Comparison of ENCODE assay signal across 1 cellular context in genomic region chr19:40797166-40797962, GRCh38.
TF ChIP-seq lines count a peak whose summit lies in the region.

No MANE protein-coding gene starts in this region.

TF ChIP-seq in HepG2, 621 proteins besides CTCF, POLR2A, EP300 and RAD21 (continues in another document):
- TF ChIP-seq PHF21A (CRISPR knock-in tag; IDR thresholded peaks at IDR 0.05) (no peak), NCOA5 (CRISPR knock-in tag; IDR thresholded peaks at IDR 0.05) (no peak), KDM2A (CRISPR knock-in tag; IDR thresholded peaks at IDR 0.05; ENCODE audit: borderline replicate concordance, low read depth) (no peak), ZFAT (CRISPR knock-in tag; conservative IDR thresholded peaks at IDR 0.05) (no peak), JUND (CRISPR knock-in tag; IDR thresholded peaks at IDR 0.05) (0 out of 2 replicates have a peak, but pooled peaks have one; percentile 58), HIVEP1 (CRISPR knock-in tag; IDR thresholded peaks at IDR 0.05) (no peak), ZNF234 (CRISPR knock-in tag; conservative IDR thresholded peaks at IDR 0.05) (no peak), PLRG1 (conservative IDR thresholded peaks at IDR 0.05) (no peak), ZNF7 (CRISPR knock-in tag; IDR thresholded peaks at IDR 0.05) (no peak), ZNF138 (CRISPR knock-in tag; IDR thresholded peaks at IDR 0.05; ENCODE audit: low read depth) (no peak), PRDM15 (CRISPR knock-in tag; IDR thresholded peaks at IDR 0.05) (no peak), DMAP1 (CRISPR knock-in tag; IDR thresholded peaks at IDR 0.05) (no peak), ZBTB26 (CRISPR knock-in tag; IDR thresholded peaks at IDR 0.05; ENCODE audit: borderline replicate concordance) (0 out of 2 replicates have a peak, but pooled peaks have one; percentile 2), ZNF230 (CRISPR knock-in tag; IDR thresholded peaks at IDR 0.05) (no peak), ZNF674 (CRISPR knock-in tag; IDR thresholded peaks at IDR 0.05; ENCODE audit: low read depth) (no peak), SP1 (IDR thresholded peaks at IDR 0.05) (no peak), SP1 (CRISPR knock-in tag; IDR thresholded peaks at IDR 0.05) (no peak), ZNF562 (CRISPR knock-in tag; IDR thresholded peaks at IDR 0.05; ENCODE audit: borderline replicate concordance) (no peak), HMG20B (CRISPR knock-in tag; conservative IDR thresholded peaks at IDR 0.05) (no peak), ZFP36L1 (CRISPR knock-in tag; IDR thresholded peaks at IDR 0.05) (no peak), ETV5 (CRISPR knock-in tag; IDR thresholded peaks at IDR 0.05; ENCODE audit: borderline replicate concordance) (0 out of 2 replicates have a peak, but pooled peaks have one; percentile 6), FOSL2 (CRISPR knock-in tag; IDR thresholded peaks at IDR 0.05) (peak; percentile 78), GATA4 (IDR thresholded peaks at IDR 0.05; ENCODE audit: borderline replicate concordance, low read depth) (no peak), NFE2L1 (CRISPR knock-in tag; IDR thresholded peaks at IDR 0.05; ENCODE audit: borderline replicate concordance) (no peak), PRPF4 (IDR thresholded peaks at IDR 0.05; ENCODE audit: low read depth, low read length, poor library complexity, severe bottlenecking) (no peak), ATM (IDR thresholded peaks at IDR 0.05; ENCODE audit: borderline replicate concordance) (no peak), SP5 (CRISPR knock-in tag; IDR thresholded peaks at IDR 0.05; ENCODE audit: borderline replicate concordance, low read depth) (no peak), MED8 (CRISPR knock-in tag; IDR thresholded peaks at IDR 0.05; ENCODE audit: insufficient replicate concordance) (no peak), ZNF430 (CRISPR knock-in tag; IDR thresholded peaks at IDR 0.05) (0 out of 2 replicates have a peak, but pooled peaks have one; percentile 8), HNF4A (CRISPR knock-in tag; IDR thresholded peaks at IDR 0.05) (no peak), SOX13 (IDR thresholded peaks at IDR 0.05) (no peak), SOX13 (CRISPR knock-in tag; conservative IDR thresholded peaks at IDR 0.05 in 1 of 2, IDR thresholded peaks at IDR 0.05 in 1 of 2) (peak in 1 of 2 experiments; percentile 65; a peak in 1 of 4 replicates), GPN1 (CRISPR knock-in tag; IDR thresholded peaks at IDR 0.05; ENCODE audit: borderline replicate concordance) (no peak), ZNF451 (CRISPR knock-in tag; IDR thresholded peaks at IDR 0.05) (no peak)
- TF ChIP-seq, protein P1, sequence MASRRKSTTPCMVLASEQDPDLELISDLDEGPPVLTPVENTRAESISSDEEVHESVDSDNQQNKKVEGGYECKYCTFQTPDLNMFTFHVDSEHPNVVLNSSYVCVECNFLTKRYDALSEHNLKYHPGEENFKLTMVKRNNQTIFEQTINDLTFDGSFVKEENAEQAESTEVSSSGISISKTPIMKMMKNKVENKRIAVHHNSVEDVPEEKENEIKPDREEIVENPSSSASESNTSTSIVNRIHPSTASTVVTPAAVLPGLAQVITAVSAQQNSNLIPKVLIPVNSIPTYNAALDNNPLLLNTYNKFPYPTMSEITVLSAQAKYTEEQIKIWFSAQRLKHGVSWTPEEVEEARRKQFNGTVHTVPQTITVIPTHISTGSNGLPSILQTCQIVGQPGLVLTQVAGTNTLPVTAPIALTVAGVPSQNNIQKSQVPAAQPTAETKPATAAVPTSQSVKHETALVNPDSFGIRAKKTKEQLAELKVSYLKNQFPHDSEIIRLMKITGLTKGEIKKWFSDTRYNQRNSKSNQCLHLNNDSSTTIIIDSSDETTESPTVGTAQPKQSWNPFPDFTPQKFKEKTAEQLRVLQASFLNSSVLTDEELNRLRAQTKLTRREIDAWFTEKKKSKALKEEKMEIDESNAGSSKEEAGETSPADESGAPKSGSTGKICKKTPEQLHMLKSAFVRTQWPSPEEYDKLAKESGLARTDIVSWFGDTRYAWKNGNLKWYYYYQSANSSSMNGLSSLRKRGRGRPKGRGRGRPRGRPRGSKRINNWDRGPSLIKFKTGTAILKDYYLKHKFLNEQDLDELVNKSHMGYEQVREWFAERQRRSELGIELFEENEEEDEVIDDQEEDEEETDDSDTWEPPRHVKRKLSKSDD (CRISPR knock-in tag; IDR thresholded peaks at IDR 0.05; ENCODE audit: low read depth): 0 out of 2 replicates have a peak, but pooled peaks have one; percentile 0
- TF ChIP-seq, protein P2, sequence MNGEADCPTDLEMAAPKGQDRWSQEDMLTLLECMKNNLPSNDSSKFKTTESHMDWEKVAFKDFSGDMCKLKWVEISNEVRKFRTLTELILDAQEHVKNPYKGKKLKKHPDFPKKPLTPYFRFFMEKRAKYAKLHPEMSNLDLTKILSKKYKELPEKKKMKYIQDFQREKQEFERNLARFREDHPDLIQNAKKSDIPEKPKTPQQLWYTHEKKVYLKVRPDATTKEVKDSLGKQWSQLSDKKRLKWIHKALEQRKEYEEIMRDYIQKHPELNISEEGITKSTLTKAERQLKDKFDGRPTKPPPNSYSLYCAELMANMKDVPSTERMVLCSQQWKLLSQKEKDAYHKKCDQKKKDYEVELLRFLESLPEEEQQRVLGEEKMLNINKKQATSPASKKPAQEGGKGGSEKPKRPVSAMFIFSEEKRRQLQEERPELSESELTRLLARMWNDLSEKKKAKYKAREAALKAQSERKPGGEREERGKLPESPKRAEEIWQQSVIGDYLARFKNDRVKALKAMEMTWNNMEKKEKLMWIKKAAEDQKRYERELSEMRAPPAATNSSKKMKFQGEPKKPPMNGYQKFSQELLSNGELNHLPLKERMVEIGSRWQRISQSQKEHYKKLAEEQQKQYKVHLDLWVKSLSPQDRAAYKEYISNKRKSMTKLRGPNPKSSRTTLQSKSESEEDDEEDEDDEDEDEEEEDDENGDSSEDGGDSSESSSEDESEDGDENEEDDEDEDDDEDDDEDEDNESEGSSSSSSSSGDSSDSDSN (CRISPR knock-in tag; IDR thresholded peaks at IDR 0.05): no peak
- TF ChIP-seq, protein P3, sequence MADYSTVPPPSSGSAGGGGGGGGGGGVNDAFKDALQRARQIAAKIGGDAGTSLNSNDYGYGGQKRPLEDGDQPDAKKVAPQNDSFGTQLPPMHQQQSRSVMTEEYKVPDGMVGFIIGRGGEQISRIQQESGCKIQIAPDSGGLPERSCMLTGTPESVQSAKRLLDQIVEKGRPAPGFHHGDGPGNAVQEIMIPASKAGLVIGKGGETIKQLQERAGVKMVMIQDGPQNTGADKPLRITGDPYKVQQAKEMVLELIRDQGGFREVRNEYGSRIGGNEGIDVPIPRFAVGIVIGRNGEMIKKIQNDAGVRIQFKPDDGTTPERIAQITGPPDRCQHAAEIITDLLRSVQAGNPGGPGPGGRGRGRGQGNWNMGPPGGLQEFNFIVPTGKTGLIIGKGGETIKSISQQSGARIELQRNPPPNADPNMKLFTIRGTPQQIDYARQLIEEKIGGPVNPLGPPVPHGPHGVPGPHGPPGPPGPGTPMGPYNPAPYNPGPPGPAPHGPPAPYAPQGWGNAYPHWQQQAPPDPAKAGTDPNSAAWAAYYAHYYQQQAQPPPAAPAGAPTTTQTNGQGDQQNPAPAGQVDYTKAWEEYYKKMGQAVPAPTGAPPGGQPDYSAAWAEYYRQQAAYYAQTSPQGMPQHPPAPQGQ (CRISPR knock-in tag; IDR thresholded peaks at IDR 0.05; ENCODE audit: borderline replicate concordance): no peak
- TF ChIP-seq, protein P4, sequence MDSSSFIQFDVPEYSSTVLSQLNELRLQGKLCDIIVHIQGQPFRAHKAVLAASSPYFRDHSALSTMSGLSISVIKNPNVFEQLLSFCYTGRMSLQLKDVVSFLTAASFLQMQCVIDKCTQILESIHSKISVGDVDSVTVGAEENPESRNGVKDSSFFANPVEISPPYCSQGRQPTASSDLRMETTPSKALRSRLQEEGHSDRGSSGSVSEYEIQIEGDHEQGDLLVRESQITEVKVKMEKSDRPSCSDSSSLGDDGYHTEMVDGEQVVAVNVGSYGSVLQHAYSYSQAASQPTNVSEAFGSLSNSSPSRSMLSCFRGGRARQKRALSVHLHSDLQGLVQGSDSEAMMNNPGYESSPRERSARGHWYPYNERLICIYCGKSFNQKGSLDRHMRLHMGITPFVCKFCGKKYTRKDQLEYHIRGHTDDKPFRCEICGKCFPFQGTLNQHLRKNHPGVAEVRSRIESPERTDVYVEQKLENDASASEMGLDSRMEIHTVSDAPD (CRISPR knock-in tag; IDR thresholded peaks at IDR 0.05): no peak
- TF ChIP-seq, protein P5, sequence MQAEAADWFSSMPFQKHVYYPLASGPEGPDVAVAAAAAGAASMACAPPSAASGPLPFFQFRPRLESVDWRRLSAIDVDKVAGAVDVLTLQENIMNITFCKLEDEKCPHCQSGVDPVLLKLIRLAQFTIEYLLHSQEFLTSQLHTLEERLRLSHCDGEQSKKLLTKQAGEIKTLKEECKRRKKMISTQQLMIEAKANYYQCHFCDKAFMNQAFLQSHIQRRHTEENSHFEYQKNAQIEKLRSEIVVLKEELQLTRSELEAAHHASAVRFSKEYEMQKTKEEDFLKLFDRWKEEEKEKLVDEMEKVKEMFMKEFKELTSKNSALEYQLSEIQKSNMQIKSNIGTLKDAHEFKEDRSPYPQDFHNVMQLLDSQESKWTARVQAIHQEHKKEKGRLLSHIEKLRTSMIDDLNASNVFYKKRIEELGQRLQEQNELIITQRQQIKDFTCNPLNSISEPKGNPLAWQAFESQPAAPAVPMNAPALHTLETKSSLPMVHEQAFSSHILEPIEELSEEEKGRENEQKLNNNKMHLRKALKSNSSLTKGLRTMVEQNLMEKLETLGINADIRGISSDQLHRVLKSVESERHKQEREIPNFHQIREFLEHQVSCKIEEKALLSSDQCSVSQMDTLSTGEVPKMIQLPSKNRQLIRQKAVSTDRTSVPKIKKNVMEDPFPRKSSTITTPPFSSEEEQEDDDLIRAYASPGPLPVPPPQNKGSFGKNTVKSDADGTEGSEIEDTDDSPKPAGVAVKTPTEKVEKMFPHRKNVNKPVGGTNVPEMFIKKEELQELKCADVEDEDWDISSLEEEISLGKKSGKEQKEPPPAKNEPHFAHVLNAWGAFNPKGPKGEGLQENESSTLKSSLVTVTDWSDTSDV (CRISPR knock-in tag; IDR thresholded peaks at IDR 0.05): no peak
- TF ChIP-seq, protein P6, sequence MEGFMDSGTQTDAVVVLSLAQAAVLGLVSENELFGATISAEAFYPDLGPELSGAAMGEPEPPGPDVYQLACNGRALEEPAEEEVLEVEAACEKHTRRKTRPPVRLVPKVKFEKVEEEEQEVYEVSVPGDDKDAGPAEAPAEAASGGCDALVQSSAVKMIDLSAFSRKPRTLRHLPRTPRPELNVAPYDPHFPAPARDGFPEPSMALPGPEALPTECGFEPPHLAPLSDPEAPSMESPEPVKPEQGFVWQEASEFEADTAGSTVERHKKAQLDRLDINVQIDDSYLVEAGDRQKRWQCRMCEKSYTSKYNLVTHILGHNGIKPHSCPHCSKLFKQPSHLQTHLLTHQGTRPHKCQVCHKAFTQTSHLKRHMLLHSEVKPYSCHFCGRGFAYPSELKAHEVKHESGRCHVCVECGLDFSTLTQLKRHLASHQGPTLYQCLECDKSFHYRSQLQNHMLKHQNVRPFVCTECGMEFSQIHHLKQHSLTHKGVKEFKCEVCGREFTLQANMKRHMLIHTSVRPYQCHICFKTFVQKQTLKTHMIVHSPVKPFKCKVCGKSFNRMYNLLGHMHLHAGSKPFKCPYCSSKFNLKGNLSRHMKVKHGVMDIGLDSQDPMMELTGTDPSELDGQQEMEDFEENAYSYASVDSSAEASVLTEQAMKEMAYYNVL (CRISPR knock-in tag; IDR thresholded peaks at IDR 0.05; ENCODE audit: borderline replicate concordance): no peak
- TF ChIP-seq, protein P7, sequence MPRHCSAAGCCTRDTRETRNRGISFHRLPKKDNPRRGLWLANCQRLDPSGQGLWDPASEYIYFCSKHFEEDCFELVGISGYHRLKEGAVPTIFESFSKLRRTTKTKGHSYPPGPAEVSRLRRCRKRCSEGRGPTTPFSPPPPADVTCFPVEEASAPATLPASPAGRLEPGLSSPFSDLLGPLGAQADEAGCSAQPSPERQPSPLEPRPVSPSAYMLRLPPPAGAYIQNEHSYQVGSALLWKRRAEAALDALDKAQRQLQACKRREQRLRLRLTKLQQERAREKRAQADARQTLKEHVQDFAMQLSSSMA (CRISPR knock-in tag; IDR thresholded peaks at IDR 0.05): 0 out of 2 replicates have a peak, but pooled peaks have one; percentile 6
